Comparison of ENCODE assay signal across 8 cellular contexts in genomic region chr16:29675811-29676643, GRCh38. TPM values are rescaled to one million over a fixed set of nuclear protein-coding genes. Genes with fewer than 3 reads are reported as not detected.
DNase-seq lines count a peak whose midpoint lies in the region; ATAC-seq and TF ChIP-seq lines count a peak whose summit lies in the region.

No MANE protein-coding gene starts in this region.

- peaks cover 20% of the 10 kb centered on the region for H3K4me1 Mint-ChIP-seq in type B pancreatic cell (ENCODE audit: unreplicated experiment)

- peak overlapping the region; percentile 71 for H3K27ac Mint-ChIP-seq in type B pancreatic cell

- peak; percentile 54 for ATAC-seq in GM19463 (IDR thresholded peaks at IDR 0.05; ENCODE audit: unreplicated experiment)
- no peak for ATAC-seq in HG03175 (IDR thresholded peaks at IDR 0.05; ENCODE audit: unreplicated experiment)

- no peaks in the 10 kb centered on the region for H3K27me3 Mint-ChIP-seq in type B pancreatic cell

- peak overlapping the region; percentile 62 for H3K4me3 Mint-ChIP-seq in type B pancreatic cell

- DNase-seq in AML-193 (lab: John Stamatoyannopoulos, UW) (peak; percentile 81 to 87), SHP77 (lab: John Stamatoyannopoulos, UW) (peak; percentile 64 to 78), fibroblast of villous mesenchyme (ENCODE audit: low read depth) (peak; percentile 52), type B pancreatic cell (ENCODE audit: extremely low spot score, unreplicated experiment) (no peak), NCI-H446 treated with DMSO at 0.1 percent for 48 hours (lab: John Stamatoyannopoulos, UW) (no peak)
- no peak for DNase-seq in activated CD4-positive, CD25-positive, alpha-beta regulatory T cell treated with anti-CD3 and anti-CD28 coated beads, Interleukin-2, amount 50 U/mL, for 72 hours

- no peaks in the 10 kb centered on the region for H3K9me3 Mint-ChIP-seq in type B pancreatic cell

- peaks cover 6% of the 10 kb centered on the region for H3K36me3 Mint-ChIP-seq in type B pancreatic cell

- H3K4me3 ChIP-seq in fibroblast of villous mesenchyme (ENCODE audit: low read depth, low read length) = no peak overlapping the region

- no peak for TF ChIP-seq CTCF in fibroblast of villous mesenchyme (IDR thresholded peaks at IDR 0.05; ENCODE audit: insufficient read depth, low read depth, low read length)
- TF ChIP-seq CTCF in type B pancreatic cell (conservative IDR thresholded peaks at IDR 0.05) = no peak

RNA-seq across cellular contexts. Expression of gene QPRT, which starts 3.0 kb away (rescaled TPM):
- total RNA-seq in fibroblast of villous mesenchyme (95.3 and 123 TPM in 2 replicates), type B pancreatic cell (ENCODE audit: low replicate concordance) (92.3 and 129 TPM in 2 replicates)

RNA-seq across cellular contexts. Expression of gene SPN, which starts 13.0 kb away (rescaled TPM):
- total RNA-seq in fibroblast of villous mesenchyme (not detected in 2 replicates), type B pancreatic cell (ENCODE audit: low replicate concordance) (0.14 and 0.31 TPM in 2 replicates)

Comparison
In these comparisons a context has a peak if more than half of its experiments do, and no peak if none do; other contexts are left out.
1. DNase-seq: peak in AML-193 (2 of 2), SHP77 (2 of 2) and fibroblast of villous mesenchyme (single experiment); none in type B pancreatic cell (single experiment), NCI-H446 treated with DMSO at 0.1 percent for 48 hours (single experiment) and activated CD4-positive, CD25-positive, alpha-beta regulatory T cell treated with anti-CD3 and anti-CD28 coated beads, Interleukin-2, amount 50 U/mL, for 72 hours (single experiment).